ENCODE assay signal across 26 cellular contexts in genomic region chr5:138933522-138934290, GRCh38. TPM values are rescaled to one million over a fixed set of nuclear protein-coding genes. Genes with fewer than 3 reads are reported as not detected.
"Had no signal": no experiment of that assay in that cellular context is flagged by ENCODE, and none has a peak within 500 bp of the region (broad histone marks: within the 10 kb centered on the region; RNA-seq: fewer than 3 reads in every experiment).

No MANE protein-coding gene starts in this region.

- H3K27ac ChIP-seq: colonic mucosa, esophagus muscularis mucosa, hepatocyte, spleen, thyroid gland had no signal

- H3K27me3 Mint-ChIP-seq: activated B cell treated with CpG ODN at 0.5 μM for 24 hours; activated naive CD4-positive, alpha-beta T cell treated with anti-CD3 and anti-CD28 coated beads, Interleukin-2, amount 10 ng/mL, durations not matched to agents 7 days and 5 days; effector memory CD8-positive, alpha-beta T cell; natural killer cell treated with Interleukin-12 subunit alpha and Interleukin-12 subunit beta and Interleukin-15 and Interleukin-18, amount 100 ng/mL, for 72 hours had no signal

- H3K36me3 Mint-ChIP-seq: activated naive CD4-positive, alpha-beta T cell treated with anti-CD3 and anti-CD28 coated beads, Interleukin-2, amount 10 ng/mL, durations not matched to agents 7 days and 5 days had no signal

- H3K4me1 Mint-ChIP-seq: activated B cell treated with CpG ODN at 0.5 μM for 24 hours had no signal

- H3K9me3 ChIP-seq: colonic mucosa, esophagus muscularis mucosa, spleen, thyroid gland had no signal

- H3K4me1 ChIP-seq: colonic mucosa had no signal

- H3K9me3 Mint-ChIP-seq: activated B cell treated with CpG ODN at 0.5 μM for 24 hours; activated naive CD4-positive, alpha-beta T cell treated with anti-CD3 and anti-CD28 coated beads, Interleukin-2, amount 10 ng/mL, durations not matched to agents 7 days and 5 days; activated T-cell treated with anti-CD3 and anti-CD28 coated beads, Interleukin-2, amount 50 U/mL, for 72 hours; effector memory CD8-positive, alpha-beta T cell; immature natural killer cell; natural killer cell treated with Interleukin-12 subunit alpha and Interleukin-12 subunit beta and Interleukin-15 and Interleukin-18, amount 100 ng/mL, for 72 hours; T-helper 1 cell treated with Interleukin-12 subunit alpha and Interleukin-12 subunit beta and Interleukin-4 antibody, amounts not matched to agents 30 μg/mL and 1 μg/mL, for 36 hours had no signal

- H3K27me3 ChIP-seq: colonic mucosa, dorsolateral prefrontal cortex, esophagus muscularis mucosa, hepatocyte, spleen, thyroid gland had no signal

- H3K4me3 ChIP-seq: colonic mucosa, dorsolateral prefrontal cortex, esophagus muscularis mucosa, hepatocyte, spleen, thyroid gland had no signal

- H3K4me2 ChIP-seq: hepatocyte had no signal

- H3K4me3 Mint-ChIP-seq: activated B cell treated with CpG ODN at 0.5 μM for 24 hours; activated naive CD4-positive, alpha-beta T cell treated with anti-CD3 and anti-CD28 coated beads, Interleukin-2, amount 10 ng/mL, durations not matched to agents 7 days and 5 days; activated T-cell treated with anti-CD3 and anti-CD28 coated beads, Interleukin-2, amount 50 U/mL, for 72 hours; effector memory CD8-positive, alpha-beta T cell; immature natural killer cell; natural killer cell treated with Interleukin-12 subunit alpha and Interleukin-12 subunit beta and Interleukin-15 and Interleukin-18, amount 100 ng/mL, for 72 hours; T-helper 1 cell treated with Interleukin-12 subunit alpha and Interleukin-12 subunit beta and Interleukin-4 antibody, amounts not matched to agents 30 μg/mL and 1 μg/mL, for 36 hours had no signal

- ATAC-seq: activated T-cell treated with anti-CD3 and anti-CD28 coated beads, Interleukin-2, amount 50 U/mL, for 72 hours; effector memory CD8-positive, alpha-beta T cell; left ventricle myocardium superior; natural killer cell treated with Interleukin-12 subunit alpha and Interleukin-12 subunit beta and Interleukin-15 and Interleukin-18, amount 100 ng/mL, for 72 hours; stimulated activated naive CD8-positive, alpha-beta T cell treated with anti-CD3 and anti-CD28 coated beads, Interleukin-15, Interleukin-2, amounts not matched to agents 100 U/mL and 50 U/mL, for 24 hours had no signal

- DNase-seq: activated B cell treated with CpG ODN at 0.5 μM for 24 hours; activated CD4-positive, alpha-beta T cell treated with anti-CD3 and anti-CD28 coated beads for 4 hours; activated CD4-positive, alpha-beta T cell treated with anti-CD3 and anti-CD28 coated beads, Interleukin-2, amount 50 U/mL, for 48 hours; activated effector memory CD4-positive, alpha-beta T cell treated with Interleukin-2 at 50 U/mL for 16 hours; activated naive CD4-positive, alpha-beta T cell treated with anti-CD3 and anti-CD28 coated beads, Interleukin-2, amount 10 ng/mL, durations not matched to agents 7 days and 5 days; activated T-cell treated with anti-CD3 and anti-CD28 coated beads, Interleukin-2, amount 50 U/mL, for 72 hours; central memory CD4-positive, alpha-beta T cell; colonic mucosa; dorsolateral prefrontal cortex; effector memory CD8-positive, alpha-beta T cell; glutamatergic neuron; immature natural killer cell; left ventricle myocardium superior; mammary epithelial cell; nucleus accumbens; spleen; stimulated activated CD4-positive, alpha-beta T cell treated with anti-CD3 and anti-CD28 coated beads, Interleukin-4, amount 100 ng/mL, for 24 hours; stimulated activated naive CD8-positive, alpha-beta T cell treated with anti-CD3 and anti-CD28 coated beads, Interleukin-15, Interleukin-2, amounts not matched to agents 100 U/mL and 50 U/mL, for 24 hours; substantia nigra; T1000; thyroid gland had no signal

- H2AFZ ChIP-seq: hepatocyte had no signal

- H3K27ac Mint-ChIP-seq: activated B cell treated with CpG ODN at 0.5 μM for 24 hours; activated naive CD4-positive, alpha-beta T cell treated with anti-CD3 and anti-CD28 coated beads, Interleukin-2, amount 10 ng/mL, durations not matched to agents 7 days and 5 days; activated T-cell treated with anti-CD3 and anti-CD28 coated beads, Interleukin-2, amount 50 U/mL, for 72 hours; natural killer cell treated with Interleukin-12 subunit alpha and Interleukin-12 subunit beta and Interleukin-15 and Interleukin-18, amount 100 ng/mL, for 72 hours; T-helper 1 cell treated with Interleukin-12 subunit alpha and Interleukin-12 subunit beta and Interleukin-4 antibody, amounts not matched to agents 30 μg/mL and 1 μg/mL, for 36 hours had no signal

RNA-seq across cellular contexts. Expression of gene LRRTM2, which starts 58.6 kb away (rescaled TPM):
- total RNA-seq: ureter had no signal
- polyA plus RNA-seq: immature natural killer cell had no signal
